10 cellular contexts compared by ENCODE assay signal in genomic region chr19:13971868-13972267, GRCh38. TPM values are rescaled to one million over a fixed set of nuclear protein-coding genes. Genes with fewer than 3 reads are reported as not detected.
"Had no signal": no experiment of that assay in that cellular context is flagged by ENCODE, and none has a peak within 500 bp of the region (broad histone marks: within the 10 kb centered on the region; RNA-seq: fewer than 3 reads in every experiment).

No MANE protein-coding gene starts in this region.

RNA-seq across cellular contexts. Expression of gene PODNL1, which starts 33.7 kb away (rescaled TPM):
- total RNA-seq: PC-3, SK-MEL-5 had no signal

RNA-seq across cellular contexts. Expression of gene RLN3, which starts 56.1 kb away (rescaled TPM):
- total RNA-seq: OCI-LY7, PC-3, PC-9, Peyer's patch, Right ventricle myocardium inferior, Right ventricle myocardium superior, RPMI7951, SJCRH30, SJSA1, SK-MEL-5 had no signal
